ENCODE assay signal across 36 cellular contexts in the genomic region with DNA sequence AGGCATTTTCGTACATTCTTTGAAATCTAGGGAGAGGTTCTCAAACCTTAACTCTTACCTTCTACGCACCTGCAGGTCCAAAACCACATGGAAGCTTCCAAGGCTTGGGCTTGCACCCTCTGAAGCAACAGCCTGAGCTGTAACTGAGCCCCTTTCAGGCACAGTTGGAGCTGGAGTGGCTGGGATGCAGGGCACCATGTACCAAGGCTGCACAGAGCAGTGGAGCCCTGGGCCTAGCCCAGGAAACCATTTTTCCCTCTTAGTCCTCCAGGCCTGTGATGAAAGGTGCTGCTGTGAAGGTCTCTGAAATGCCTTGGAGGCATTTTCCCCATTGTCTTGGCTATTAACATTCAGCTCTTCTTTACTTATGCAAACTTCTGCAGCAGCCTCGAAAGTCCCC. TPM values are rescaled to one million over a fixed set of nuclear protein-coding genes. Genes with fewer than 3 reads are reported as not detected.
DNase-seq lines count a peak whose midpoint lies in the region; ATAC-seq, FAIRE-seq and TF ChIP-seq lines count a peak whose summit lies in the region.
"Had no signal": no experiment of that assay in that cellular context is flagged by ENCODE, and none has a peak within 500 bp of the region (broad histone marks: within the 10 kb centered on the region; RNA-seq: fewer than 3 reads in every experiment).

No MANE protein-coding gene starts in this region.

- H3K36me3 ChIP-seq in HEK293 (ENCODE audit: control insufficient read depth in 2 of 2, insufficient read depth in 1 of 2, low read length in 2 of 2) (no peaks in the 10 kb centered on the region), spleen (peaks cover 0 to 17% (median 0%) of the 10 kb centered on the region in 6 donors)
- H3K36me3 ChIP-seq: BE2C had no signal

- no peak overlapping the region for H3K23ac ChIP-seq in H9 (ENCODE audit: insufficient read length, low read depth, low read length)

- H3K4me1 ChIP-seq in A549, result 0 out of 3 replicates have a peak, but pooled peaks cover 3% of the 10 kb centered on the region
- no peaks in the 10 kb centered on the region for H3K4me1 ChIP-seq in HEK293 (ENCODE audit: control insufficient read depth, insufficient read depth, low read length)
- peaks cover 0 to 5% (median 0%) of the 10 kb centered on the region in 6 donors for H3K4me1 ChIP-seq in spleen
- H3K4me1 ChIP-seq in H9 (ENCODE audit: insufficient read depth, low read length), result no peaks in the 10 kb centered on the region
- H3K4me1 ChIP-seq: BE2C, Caco-2 had no signal

- no peak overlapping the region for H4K5ac ChIP-seq in H9 (ENCODE audit: insufficient read length, low read depth, low read length)

- no peak overlapping the region for H3T11ph ChIP-seq in H9 (ENCODE audit: low read length)

- 64% methylated on average over 3 of the region's 3 CpGs for WGBS in A549 (ENCODE audit: missing lambda C conversion rate)
- 89 to 97% (median 92%) methylated on average over 3 of the region's 3 CpGs for whole genome bisulfite sequencing in spleen, 5 donors
- no CpG with 5 or more reads among the region's 3 CpGs for WGBS in H9 (ENCODE audit: extremely low coverage, insufficient read length, low lambda C conversion rate)

- no peak overlapping the region for H2BK15ac ChIP-seq in H9 (ENCODE audit: low read depth, low read length)

- no peak overlapping the region for H3K4ac ChIP-seq in H9 (ENCODE audit: low read depth, low read length)

- no peaks in the 10 kb centered on the region for H3K79me2 ChIP-seq in H9 (ENCODE audit: insufficient read depth, low read length)

- CTCF ChIA-PET in A549 (lab: Yijun Ruan, JAX), result no interaction called here
- CTCF ChIA-PET in HEK293 (lab: Yijun Ruan, JAX), result no interaction called here

- H3K9me3 Mint-ChIP-seq in activated naive CD4-positive, alpha-beta T cell treated with anti-CD3 and anti-CD28 coated beads, Interleukin-2, amount 50 U/mL, for 24 hours, result peaks cover 26% of the 10 kb centered on the region
- peaks cover 32 to 35% of the 10 kb centered on the region in 2 donors for H3K9me3 Mint-ChIP-seq in activated naive CD4-positive, alpha-beta T cell treated with anti-CD3 and anti-CD28 coated beads, Interleukin-2, amount 50 U/mL, for 72 hours
- H3K9me3 Mint-ChIP-seq in H9, result peaks cover 38% of the 10 kb centered on the region in 2 experiments

- H3K9me3 ChIP-seq in A549 (peaks cover 23% of the 10 kb centered on the region), HEK293 (ENCODE audit: control insufficient read depth, insufficient read depth, low read depth, low read length) (no peaks in the 10 kb centered on the region), spleen (peaks cover 0 to 34% (median 17%) of the 10 kb centered on the region in 8 donors), H9 (ENCODE audit: control insufficient read depth, low read depth, low read length) (peaks cover 7% of the 10 kb centered on the region)
- H3K9me3 ChIP-seq: BE2C had no signal

- no peaks in the 10 kb centered on the region for H3K27me3 Mint-ChIP-seq in activated naive CD4-positive, alpha-beta T cell treated with anti-CD3 and anti-CD28 coated beads, Interleukin-2, amount 50 U/mL, for 24 hours
- peaks cover 4% of the 10 kb centered on the region; the same call in 1 of the 2 replicates for H3K27me3 Mint-ChIP-seq in H9 (ENCODE audit: low read depth)
- H3K27me3 Mint-ChIP-seq: B cell; CD4-positive, alpha-beta memory T cell; CD4-positive, alpha-beta T cell; CD4-positive, CD25-positive, alpha-beta regulatory T cell; CD8-positive, alpha-beta memory T cell had no signal

- no peak overlapping the region for H3K4me3 Mint-ChIP-seq in activated naive CD4-positive, alpha-beta T cell treated with anti-CD3 and anti-CD28 coated beads, Interleukin-2, amount 50 U/mL, for 24 hours
- H3K4me3 Mint-ChIP-seq in H9, result no peak overlapping the region
- H3K4me3 Mint-ChIP-seq: B cell; CD14-positive monocyte; CD4-positive, alpha-beta memory T cell; CD4-positive, alpha-beta T cell; CD8-positive, alpha-beta memory T cell; CD8-positive, alpha-beta T cell had no signal

- no peak overlapping the region for H4K8ac ChIP-seq in H9 (replicated peaks; ENCODE audit: insufficient read length, low read depth, low read length)

- H2AFZ ChIP-seq in H9 (ENCODE audit: low read length), result no peak overlapping the region

- POLR2A ChIA-PET in A549 (lab: Yijun Ruan, JAX) (no interaction called here), HEK293 (lab: Yijun Ruan, JAX) (no interaction called here)

- intact Hi-C loops in spleen (cut with DNase I; ENCODE audit: low total_unique reads), result no loop called here

- H3K79me1 ChIP-seq in H9 (ENCODE audit: insufficient read depth, low read depth, low read length, poor library complexity, severe bottlenecking), result no peaks in the 10 kb centered on the region

- H3K18ac ChIP-seq in H9 (ENCODE audit: insufficient read length, low read depth, low read length), result no peak overlapping the region

- peaks cover 28% of the 10 kb centered on the region for H3K4me1 Mint-ChIP-seq in activated naive CD4-positive, alpha-beta T cell treated with anti-CD3 and anti-CD28 coated beads, Interleukin-2, amount 50 U/mL, for 24 hours
- peaks cover 0 to 6% of the 10 kb centered on the region in 2 experiments; a peak in 2 of 4 replicates for H3K4me1 Mint-ChIP-seq in H9

- H4K91ac ChIP-seq in H9 (ENCODE audit: insufficient read length, low read depth, low read length), result no peak overlapping the region

- ATAC-seq in activated naive CD4-positive, alpha-beta T cell treated with anti-CD3 and anti-CD28 coated beads, Interleukin-2, amount 50 U/mL, for 72 hours, result no peak
- ATAC-seq in A549 (no peak), HG02870 (IDR thresholded peaks at IDR 0.05; ENCODE audit: unreplicated experiment) (no peak)
- ATAC-seq: CD8-positive, alpha-beta T cell had no signal

- H3K4me2 ChIP-seq in A549 (no peak overlapping the region), H9 (ENCODE audit: insufficient read depth, insufficient read length, low read length) (no peak overlapping the region)
- H3K4me2 ChIP-seq: BLaER1 had no signal

- H3K56ac ChIP-seq in H9 (ENCODE audit: insufficient read length, low read depth, low read length), result no peak overlapping the region

- H2BK120ac ChIP-seq in H9 (ENCODE audit: low read depth, low read length, poor library complexity, severe bottlenecking), result no peak overlapping the region

- H3K27ac Mint-ChIP-seq in activated naive CD4-positive, alpha-beta T cell treated with anti-CD3 and anti-CD28 coated beads, Interleukin-2, amount 50 U/mL, for 24 hours, result peak overlapping the region; percentile 14
- no peak overlapping the region for H3K27ac Mint-ChIP-seq in activated naive CD4-positive, alpha-beta T cell treated with anti-CD3 and anti-CD28 coated beads, Interleukin-2, amount 50 U/mL, for 72 hours
- H3K27ac Mint-ChIP-seq in H9, result no peak overlapping the region
- H3K27ac Mint-ChIP-seq: B cell; CD14-positive monocyte; CD4-positive, alpha-beta T cell had no signal

- H2BK12ac ChIP-seq in H9 (ENCODE audit: insufficient read length, low read depth, low read length), result no peak overlapping the region

- H3K14ac ChIP-seq in H9 (ENCODE audit: insufficient read depth, low read length), result no peak overlapping the region

- H3K27me3 ChIP-seq in spleen (replicated peaks in 1 of 7), result no peaks in the 10 kb centered on the region
- H3K27me3 ChIP-seq in H9 (ENCODE audit: insufficient read depth, low read length), result no peaks in the 10 kb centered on the region
- H3K27me3 ChIP-seq: BE2C; BLaER1; BLaER1 treated with 17β-estradiol and CSF1 and Interleukin-3, amounts not matched to agents 10 nM and 100 nM had no signal

- no peak for TF ChIP-seq EP300 in A549 (IDR thresholded peaks at IDR 0.05)

- TF ChIP-seq CTCF in A549 (IDR thresholded peaks at IDR 0.05) (no peak), HEK293 (tag by site-specific recombination; IDR thresholded peaks at IDR 0.05) (no peak), spleen (IDR thresholded peaks at IDR 0.05 in 8 of 11, conservative IDR thresholded peaks at IDR 0.05 in 3 of 11) (no peak), H9 (conservative IDR thresholded peaks at IDR 0.05) (no peak)

- H3K23me2 ChIP-seq in H9 (ENCODE audit: insufficient read length, low read depth, low read length, poor library complexity, severe bottlenecking), result no peaks in the 10 kb centered on the region

- no peak for FAIRE-seq in A549 (lab: Jason Lieb, UNC)
- FAIRE-seq: A204.1, D721Med had no signal

- H4K20me1 ChIP-seq in H9 (ENCODE audit: control insufficient read depth, insufficient read depth, insufficient read length), result no peaks in the 10 kb centered on the region
- H4K20me1 ChIP-seq: BLaER1; BLaER1 treated with 17β-estradiol and CSF1 and Interleukin-3, amounts not matched to agents 10 nM and 100 nM had no signal

- H2BK20ac ChIP-seq in H9 (ENCODE audit: low read depth, low read length, poor library complexity, severe bottlenecking), result no peak overlapping the region

- H3K36me3 Mint-ChIP-seq in activated naive CD4-positive, alpha-beta T cell treated with anti-CD3 and anti-CD28 coated beads, Interleukin-2, amount 50 U/mL, for 24 hours, result peaks cover 61% of the 10 kb centered on the region
- H3K36me3 Mint-ChIP-seq in activated naive CD4-positive, alpha-beta T cell treated with anti-CD3 and anti-CD28 coated beads, Interleukin-2, amount 50 U/mL, for 72 hours, result peaks cover 66 to 70% of the 10 kb centered on the region in 2 donors
- peaks cover 13 to 33% (median 26%) of the 10 kb centered on the region in 3 experiments for H3K36me3 Mint-ChIP-seq in H9 (ENCODE audit: insufficient read depth in 1 of 3, low read depth in 3 of 3)

- TF ChIP-seq RAD21 in A549 (conservative IDR thresholded peaks at IDR 0.05 in 1 of 2, IDR thresholded peaks at IDR 0.05 in 1 of 2), result no peak

- H2BK5ac ChIP-seq in H9 (ENCODE audit: insufficient read length, low read length), result no peak overlapping the region

- H2AK5ac ChIP-seq in H9 (ENCODE audit: insufficient read length, low read length), result no peak overlapping the region

- H3K9ac ChIP-seq in H9 (ENCODE audit: extremely low read depth, insufficient read length, low read length), result no peak overlapping the region
- H3K9ac ChIP-seq: BLaER1; BLaER1 treated with 17β-estradiol and CSF1 and Interleukin-3, amounts not matched to agents 10 nM and 100 nM had no signal

- no peak for TF ChIP-seq POLR2A in A549 (IDR thresholded peaks at IDR 0.05; ENCODE audit: low read length)
- TF ChIP-seq POLR2A in spleen (IDR thresholded peaks at IDR 0.05), result no peak

- no peak overlapping the region for H3K27ac ChIP-seq in A549
- no peak overlapping the region for H3K27ac ChIP-seq in HEK293 (ENCODE audit: extremely low read depth, low read depth, low read length)
- no peak overlapping the region for H3K27ac ChIP-seq in spleen
- no peak overlapping the region for H3K27ac ChIP-seq in H9 (ENCODE audit: insufficient read length, low read depth, low read length)
- H3K27ac ChIP-seq: 22Rv1; BLaER1; BLaER1 treated with 17β-estradiol and CSF1 and Interleukin-3, amounts not matched to agents 10 nM and 100 nM; C4-2B had no signal

- no peak for DNase-seq in activated naive CD4-positive, alpha-beta T cell treated with anti-CD3 and anti-CD28 coated beads, Interleukin-2, amount 50 U/mL, for 72 hours (ENCODE audit: low spot score in 2 of 2)
- DNase-seq in A549 (ENCODE audit: low read depth in 1 of 2, low spot score in 1 of 2), result no peak
- DNase-seq in spleen, result peak; percentile 55
- DNase-seq in medulla oblongata (ENCODE audit: extremely low spot score), result no peak
- no peak for DNase-seq in H9
- DNase-seq: 8988T; ACHN; AML-193; BE2C; C1 segment of cervical spinal cord; Caco-2; Calu3; CD4-positive, alpha-beta memory T cell; CD4-positive, alpha-beta T cell; CD4-positive, CD25-positive, alpha-beta regulatory T cell; CD8-positive, alpha-beta memory T cell; CD8-positive, alpha-beta T cell; COR-L47; DMS 273 treated with DMSO at 0.1 percent for 48 hours; DMS153; DMS53; DMS79; DMS79 treated with DMSO at 0.1 percent for 48 hours; DND-41; EL had no signal

- H3K4me3 ChIP-seq in A549, result no peak overlapping the region
- no peak overlapping the region for H3K4me3 ChIP-seq in HEK293 (ENCODE audit: low read depth, low read length)
- H3K4me3 ChIP-seq in spleen, result no peak overlapping the region
- H3K4me3 ChIP-seq: BLaER1 had no signal

RNA-seq across cellular contexts. Expression of a gene that starts 12.5 kb away (rescaled TPM):
- 10 to 100 TPM; 11.0 to 24.9 TPM for total RNA-seq in activated naive CD4-positive, alpha-beta T cell treated with anti-CD3 and anti-CD28 coated beads, Interleukin-2, amount 50 U/mL, for 72 hours
- polyA plus RNA-seq in A549 (2011; rRNA removed), result 14.3 and 15.2 TPM in 2 replicates
- polyA plus RNA-seq in A549 (2012; cell fraction: cytosol; rRNA removed), result 7.9 and 9.2 TPM in 2 replicates
- polyA plus RNA-seq in A549 (2012; cell fraction: nucleus; rRNA removed), result 3.9 and 5.4 TPM in 2 replicates
- polyA plus RNA-seq in A549 (2017; fragmentation: RNase III; extraction: RNeasy Plus Mini Kit Qiagen cat#74134 plus additional on column Dnase treatment), result 19.2 to 23.1 TPM (median 19.9 TPM) in 3 replicates
- polyA minus RNA-seq in A549 (2011; rRNA and poly(A)+ RNA removed), result 21.7 and 23.1 TPM in 2 replicates
- 1 to 10 TPM; 2.9 to 6.0 (median 3.4) TPM for total RNA-seq in spleen
- under 1 TPM; 0.30 to 0.53 (median 0.35) TPM for polyA plus RNA-seq in spleen
- total RNA-seq in H9 (2021), result 1.5 and 1.7 TPM in 2 replicates
